9 cellular contexts compared by ENCODE assay signal in the genomic region with DNA sequence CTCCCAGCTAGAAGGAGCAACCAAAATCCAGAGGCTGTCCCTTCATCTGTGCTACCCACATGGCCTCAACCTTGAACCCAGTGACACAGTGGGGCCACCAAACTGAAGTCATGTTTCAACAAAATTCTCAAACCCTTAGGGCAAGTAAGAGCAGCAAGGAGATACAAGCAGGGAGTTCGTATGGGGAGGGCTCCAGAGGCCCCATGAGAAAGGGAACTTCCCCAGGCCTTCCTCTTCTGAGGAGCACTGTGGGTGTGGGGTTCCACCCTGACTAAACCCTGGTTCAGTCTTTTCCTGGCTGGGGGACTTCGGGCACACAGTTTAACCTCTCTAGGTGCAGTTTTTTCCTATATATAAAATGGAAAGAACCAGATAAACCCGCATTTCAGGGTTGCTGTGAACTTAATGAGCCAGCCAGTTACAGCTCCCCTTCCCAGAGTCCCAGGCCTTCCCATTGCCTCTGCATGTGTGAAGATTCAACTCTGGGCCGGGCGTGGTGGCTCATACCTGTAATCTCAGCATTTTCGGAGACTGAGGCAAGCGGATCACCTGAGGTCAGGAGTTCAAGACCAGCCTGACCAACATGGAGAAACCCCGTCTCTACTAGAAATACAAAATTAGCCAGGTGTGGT. TPM values are rescaled to one million over a fixed set of nuclear protein-coding genes. Genes with fewer than 3 reads are reported as not detected.
A peak's percentile ranks its signal among the peaks of the same experiment; 100 is the strongest.
DNase-seq lines count a peak whose midpoint lies in the region; ATAC-seq and TF ChIP-seq lines count a peak whose summit lies in the region.
"Had no signal": no experiment of that assay in that cellular context is flagged by ENCODE, and none has a peak within 500 bp of the region (broad histone marks: within the 10 kb centered on the region; RNA-seq: fewer than 3 reads in every experiment).

No MANE protein-coding gene starts in this region.

- peaks cover 30% of the 10 kb centered on the region for H3K4me1 Mint-ChIP-seq in activated T-cell treated with anti-CD3 and anti-CD28 coated beads, Interleukin-2, amount 50 U/mL, for 24 hours (ENCODE audit: low read depth)
- H3K4me1 Mint-ChIP-seq in Calu3 (ENCODE audit: low read depth, unreplicated experiment): no peaks in the 10 kb centered on the region

- CTCF ChIA-PET in Calu3 (lab: Charles Lee): interaction anchor here (1.0 kb wide), 1 partner anchor 33 kb away, joined by 5 read pairs; no protein-coding TSS in a partner anchor

- H3K9me3 ChIP-seq in right lobe of liver (no peaks in the 10 kb centered on the region), transverse colon (no peaks in the 10 kb centered on the region)
- H3K9me3 ChIP-seq: ascending aorta had no signal

- no peak overlapping the region for H3K4me3 Mint-ChIP-seq in activated T-cell treated with anti-CD3 and anti-CD28 coated beads, Interleukin-2, amount 50 U/mL, for 24 hours
- H3K4me3 Mint-ChIP-seq in Calu3 (ENCODE audit: low read depth, unreplicated experiment): no peak overlapping the region

- no peaks in the 10 kb centered on the region for H3K27me3 ChIP-seq in right lobe of liver
- H3K27me3 ChIP-seq in transverse colon: no peaks in the 10 kb centered on the region
- H3K27me3 ChIP-seq: ascending aorta had no signal

- intact Hi-C loops in right lobe of liver (cut with DNase I): no loop called here
- intact Hi-C loops in transverse colon (cut with DNase I; ENCODE audit: low total_unique reads): loop anchor here (5.0 kb wide), 1 partner anchor 113 kb away; no protein-coding TSS in a partner anchor
- intact Hi-C loops in Calu3 (cut with micrococcal nuclease; ENCODE audit: unreplicated experiment): no loop called here

- no peaks in the 10 kb centered on the region for H3K27me3 Mint-ChIP-seq in activated T-cell treated with anti-CD3 and anti-CD28 coated beads, Interleukin-2, amount 50 U/mL, for 24 hours
- peaks cover 3% of the 10 kb centered on the region for H3K27me3 Mint-ChIP-seq in Calu3 (ENCODE audit: unreplicated experiment)

- no peak for TF ChIP-seq EP300 in transverse colon (IDR thresholded peaks at IDR 0.05; ENCODE audit: low read depth)

- H3K4me3 ChIP-seq in right lobe of liver: no peak overlapping the region
- H3K4me3 ChIP-seq in transverse colon: no peak overlapping the region
- H3K4me3 ChIP-seq: ascending aorta had no signal

- peak; percentile 27 for DNase-seq in activated T-cell treated with anti-CD3 and anti-CD28 coated beads for 4 hours
- no peak for DNase-seq in activated T-cell treated with anti-CD3 and anti-CD28 coated beads, Interleukin-2, amount 50 U/mL, for 1 hour
- DNase-seq in activated T-cell treated with anti-CD3 and anti-CD28 coated beads, Interleukin-2, amount 50 U/mL, for 24 hours: peak; percentile 53
- peak in 1 of 3 donors; percentile 28 for DNase-seq in right lobe of liver
- DNase-seq in transverse colon: no peak
- no peak for DNase-seq in activated CD8-positive, alpha-beta memory T cell treated with anti-CD3 and anti-CD28 coated beads, Interleukin-2, amount 50 U/mL, for 48 hours
- DNase-seq in Calu3: no peak
- DNase-seq in ecto neural progenitor cell (ENCODE audit: low spot score): no peak

- TF ChIP-seq POLR2A in right lobe of liver (IDR thresholded peaks at IDR 0.05) (no peak), transverse colon (IDR thresholded peaks at IDR 0.05) (no peak)

- H3K4me1 ChIP-seq in right lobe of liver (no peaks in the 10 kb centered on the region), transverse colon (peaks cover 0 to 6% (median 0%) of the 10 kb centered on the region in 4 donors)
- H3K4me1 ChIP-seq: ascending aorta had no signal

- WGBS in right lobe of liver (ENCODE audit: insufficient coverage, low coverage, low lambda C conversion rate, missing lambda C conversion rate): 90% methylated on average over 2 of the region's 8 CpGs
- 73 to 75% methylated on average over 3 to 8 of the region's 8 CpGs for WGBS in transverse colon (ENCODE audit: low coverage in 1 of 2), 2 donors

- in situ Hi-C loops in transverse colon (cut with MboI; ENCODE audit: low pct_ligation_motif_present in 1 of 4, low pct_unique_long_range_greater_than_20kb in 1 of 4, low sequenced_read_pairs in 3 of 4): loop anchor here in 3 of 4 donors (5.0 to 25.0 kb wide), 4 partner anchors 110 to 348 kb away; no protein-coding TSS in a partner anchor

- BruUV-seq in Calu3 (replicated peaks; lab: Mats Ljungman, UMichigan): no TSS peak

- ATAC-seq in right lobe of liver: peak; percentile 44 to 68 (median 57)

- no peaks in the 10 kb centered on the region for H3K9me3 Mint-ChIP-seq in activated T-cell treated with anti-CD3 and anti-CD28 coated beads, Interleukin-2, amount 50 U/mL, for 24 hours
- H3K9me3 Mint-ChIP-seq in Calu3 (ENCODE audit: low read depth, unreplicated experiment): no peaks in the 10 kb centered on the region

- H3K27ac Mint-ChIP-seq in activated T-cell treated with anti-CD3 and anti-CD28 coated beads, Interleukin-2, amount 50 U/mL, for 24 hours: peak overlapping the region; percentile 89
- no peak overlapping the region for H3K27ac Mint-ChIP-seq in Calu3 (ENCODE audit: unreplicated experiment)

- H3K36me3 Mint-ChIP-seq in activated T-cell treated with anti-CD3 and anti-CD28 coated beads, Interleukin-2, amount 50 U/mL, for 24 hours (ENCODE audit: low read depth): no peaks in the 10 kb centered on the region
- no peaks in the 10 kb centered on the region for H3K36me3 Mint-ChIP-seq in Calu3 (ENCODE audit: insufficient read depth, unreplicated experiment)

- no peak for TF ChIP-seq CTCF in right lobe of liver (IDR thresholded peaks at IDR 0.05)
- TF ChIP-seq CTCF in transverse colon (IDR thresholded peaks at IDR 0.05): no peak
- no peak for TF ChIP-seq CTCF in Calu3 (IDR thresholded peaks at IDR 0.05; ENCODE audit: unreplicated experiment)

- H3K27ac ChIP-seq in right lobe of liver (peak overlapping the region; percentile 47 to 66 (median 54)), transverse colon (peak overlapping the region; percentile 36 to 57 (median 55))

- H3K36me3 ChIP-seq in right lobe of liver: no peaks in the 10 kb centered on the region
- no peaks in the 10 kb centered on the region for H3K36me3 ChIP-seq in transverse colon
- H3K36me3 ChIP-seq: ascending aorta had no signal

RNA-seq across cellular contexts. Expression of a gene that starts 8.0 kb away (rescaled TPM):
- 10 to 100 TPM in 1 of 6 experiments, 1 to 10 TPM in 5; 3.3 to 14.3 (median 7.6) TPM for total RNA-seq in right lobe of liver
- 10 to 100 TPM in 3 of 4 donors, under 1 TPM in 1; 1.00 to 27.9 (median 18.6) TPM for total RNA-seq in transverse colon
- 5.9 and 11.3 TPM in 2 replicates for total RNA-seq in Calu3 (2022)

RNA-seq across cellular contexts. Expression of a gene that starts 33.8 kb away (rescaled TPM):
- 10 to 100 TPM; 12.4 to 18.6 (median 13.0) TPM for total RNA-seq in right lobe of liver
- 10 to 100 TPM; 15.1 to 32.9 (median 28.0) TPM for total RNA-seq in transverse colon
- 29.6 and 34.3 TPM in 2 replicates for total RNA-seq in Calu3 (2022)

RNA-seq across cellular contexts. Expression of a gene that starts 50.0 kb away (rescaled TPM):
- 10 to 100 TPM in 5 of 6 experiments, 1 to 10 TPM in 1; 10.0 to 17.6 (median 11.8) TPM for total RNA-seq in right lobe of liver
- total RNA-seq in transverse colon: 10 to 100 TPM in 3 of 4 donors, 1 to 10 TPM in 1; 2.0 to 26.6 (median 16.6) TPM
- 19.1 and 24.0 TPM in 2 replicates for total RNA-seq in Calu3 (2022)

Comparison
In these comparisons a context has a peak if more than half of its experiments do, and no peak if none do; other contexts are left out.
1. DNase-seq: peak in activated T-cell treated with anti-CD3 and anti-CD28 coated beads for 4 hours (single experiment) and activated T-cell treated with anti-CD3 and anti-CD28 coated beads, Interleukin-2, amount 50 U/mL, for 24 hours (single experiment); none in activated T-cell treated with anti-CD3 and anti-CD28 coated beads, Interleukin-2, amount 50 U/mL, for 1 hour (single experiment), transverse colon (single experiment), activated CD8-positive, alpha-beta memory T cell treated with anti-CD3 and anti-CD28 coated beads, Interleukin-2, amount 50 U/mL, for 48 hours (single experiment), Calu3 (single experiment) and ecto neural progenitor cell (single experiment).